Comparison of ENCODE assay signal across 20 cellular contexts in the genomic region with DNA sequence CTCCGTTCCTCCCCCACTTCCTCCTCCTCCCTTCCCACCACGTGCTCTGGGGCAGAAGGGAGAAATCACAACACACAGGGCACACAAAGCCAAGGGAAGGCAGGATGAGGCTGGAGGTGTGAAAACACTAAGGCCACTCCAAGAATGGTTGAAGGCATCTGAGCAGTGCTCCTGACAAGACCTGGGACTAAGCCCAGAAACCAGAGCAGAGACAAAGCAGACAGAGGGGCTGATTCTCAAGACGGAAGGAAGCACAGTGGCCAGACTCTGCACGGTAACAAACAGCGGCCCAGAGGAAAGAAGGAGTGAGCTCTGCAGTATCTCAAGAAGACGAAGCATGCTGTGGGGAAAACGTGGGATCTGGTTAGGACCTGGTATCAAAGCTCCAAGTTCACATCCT.
DNase-seq lines count a peak whose midpoint lies in the region; ATAC-seq, FAIRE-seq and TF ChIP-seq lines count a peak whose summit lies in the region.
"Had no signal": no experiment of that assay in that cellular context is flagged by ENCODE, and none has a peak within 500 bp of the region (broad histone marks: within the 10 kb centered on the region; RNA-seq: fewer than 3 reads in every experiment).

No MANE protein-coding gene starts in this region.

- H3K9ac ChIP-seq in muscle layer of colon (ENCODE audit: low read length), result no peak overlapping the region

- peaks cover 0 to 9% (median 0%) of the 10 kb centered on the region in 11 donors for H3K9me3 ChIP-seq in heart right ventricle
- H3K9me3 ChIP-seq in muscle layer of colon (ENCODE audit: low read length), result no peaks in the 10 kb centered on the region
- H3K9me3 ChIP-seq in stomach, result peaks cover 0 to 9% (median 3%) of the 10 kb centered on the region in 4 donors

- no peak for FAIRE-seq in RCC 7860 (lab: Jason Lieb, UNC)
- FAIRE-seq: GM19239, H1 had no signal

- TF ChIP-seq EP300 in stomach (IDR thresholded peaks at IDR 0.05), result no peak

- H3K4me3 ChIP-seq in heart right ventricle (no peak overlapping the region), muscle layer of colon (ENCODE audit: low read depth in 1 of 2, low read length in 2 of 2) (no peak overlapping the region), stomach (no peak overlapping the region)

- no peak for ATAC-seq in heart right ventricle
- no peak for ATAC-seq in Right ventricle myocardium inferior
- ATAC-seq in HG02870 (IDR thresholded peaks at IDR 0.05; ENCODE audit: unreplicated experiment), result no peak
- ATAC-seq: PC-3 had no signal

- TF ChIP-seq POLR2A in stomach (IDR thresholded peaks at IDR 0.05), result no peak

- H3K4me1 ChIP-seq in heart right ventricle (peaks cover 19 to 95% (median 66%) of the 10 kb centered on the region in 9 donors), muscle layer of colon (ENCODE audit: insufficient read depth, low read length) (peaks cover 74% of the 10 kb centered on the region), stomach (peaks cover 0 to 67% (median 29%) of the 10 kb centered on the region in 4 donors)

- WGBS in heart right ventricle, 2 donors, result 42 to 46% methylated on average over 7 of the region's 7 CpGs
- 47 to 63% (median 58%) methylated on average over 7 of the region's 7 CpGs for WGBS in stomach, 5 donors

- peak overlapping the region in 7 of 10 donors; percentile 13 to 95 (median 87) for H3K27ac ChIP-seq in heart right ventricle
- peak overlapping the region; percentile 62 for H3K27ac ChIP-seq in muscle layer of colon (ENCODE audit: low read depth, low read length)
- H3K27ac ChIP-seq in stomach, result peak overlapping the region in 3 of 5 donors; percentile 42 to 89 (median 69)

- no peaks in the 10 kb centered on the region for H3K27me3 ChIP-seq in heart right ventricle
- no peaks in the 10 kb centered on the region for H3K27me3 ChIP-seq in muscle layer of colon (ENCODE audit: control insufficient read depth in 1 of 2, insufficient read depth in 2 of 2, low read length in 2 of 2)
- H3K27me3 ChIP-seq in stomach, result peaks cover 0 to 7% (median 2%) of the 10 kb centered on the region in 3 donors

- intact Hi-C loops in heart right ventricle (cut with DNase I), result loop anchor here in 2 of 10 donors (5.0 kb wide), 3 partner anchors 34 to 76 kb away; partner anchors contain the start of gene ADCY5 (in 1 of the 2)
- intact Hi-C loops in Right ventricle myocardium inferior (cut with DNase I), result loop anchor here (5.0 kb wide), 1 partner anchor 36 kb away; no protein-coding TSS in a partner anchor
- intact Hi-C loops in stomach (cut with DNase I; ENCODE audit: low total_unique reads), result no loop called here

- TF ChIP-seq CTCF in heart right ventricle (IDR thresholded peaks at IDR 0.05) (no peak), stomach (IDR thresholded peaks at IDR 0.05) (no peak)

- DNase-seq in heart right ventricle (no peak), Right ventricle myocardium inferior (ENCODE audit: missing footprints) (no peak), stomach (no peak), NCI-H2029 treated with DMSO at 0.1 percent for 48 hours (lab: John Stamatoyannopoulos, UW) (no peak), RCC 7860 (ENCODE audit: low spot score) (no peak)
- DNase-seq: HCEC 1CT; NCI-H1048; NCI-H1417 treated with DMSO at 0.1 percent for 48 hours; NCI-H187; NCI-H2171 treated with DMSO at 0.1 percent for 48 hours; NCI-H446 treated with DMSO at 0.1 percent for 48 hours; NCI-H526; NCI-H82; NK-92 treated with Interleukin-12 subunit alpha and Interleukin-12 subunit beta, amount 100 ng/mL, for 24 hours; PC-3; SHP77 had no signal

- peaks cover 0 to 4% (median 0%) of the 10 kb centered on the region in 9 donors for H3K36me3 ChIP-seq in heart right ventricle
- no peaks in the 10 kb centered on the region for H3K36me3 ChIP-seq in muscle layer of colon (ENCODE audit: insufficient read depth, low read length)
- no peaks in the 10 kb centered on the region for H3K36me3 ChIP-seq in stomach
